ENCODE assay signal across 16 cellular contexts in the genomic region with DNA sequence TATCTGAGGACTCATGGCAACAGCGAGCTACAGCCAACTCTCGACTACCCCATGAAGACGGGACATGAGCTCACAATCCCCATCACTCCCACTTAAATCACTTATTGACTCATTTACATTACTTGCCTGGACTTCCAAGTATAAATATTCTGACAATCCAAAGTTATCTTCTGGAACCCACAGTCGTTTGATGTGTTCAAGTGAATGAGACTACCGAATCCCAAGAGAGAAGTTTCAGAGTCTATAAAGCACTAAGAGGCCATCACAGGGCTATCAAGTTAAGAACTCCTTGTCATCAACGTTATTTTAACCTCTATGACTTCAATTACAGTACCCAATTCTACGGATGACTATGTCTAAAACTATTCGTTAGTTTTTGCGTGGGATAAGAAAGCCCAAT.
"Had no signal": no experiment of that assay in that cellular context is flagged by ENCODE, and none has a peak within 500 bp of the region (broad histone marks: within the 10 kb centered on the region; RNA-seq: fewer than 3 reads in every experiment).

No MANE protein-coding gene starts in this region.

- H3K27ac ChIP-seq: epithelial cell of prostate, gastroesophageal sphincter, lower lobe of right lung, pancreas, transverse colon, vagina had no signal

- H3K4me3 ChIP-seq: gastroesophageal sphincter, heart right ventricle, lower lobe of right lung, pancreas, transverse colon, vagina had no signal

- H3K27ac Mint-ChIP-seq: activated CD4-positive, alpha-beta T cell treated with anti-CD3 and anti-CD28 coated beads, Interleukin-2, amount 10 ng/mL, durations not matched to agents 7 days and 5 days; activated naive CD8-positive, alpha-beta T cell; stimulated activated memory B cell treated with anti-CD40 and anti-IgM and Interleukin-4, amounts not matched to agents 10 μg/mL and 1 μg/mL and 100 μg/mL, for 72 hours had no signal

- DNase-seq: activated CD4-positive, alpha-beta T cell treated with anti-CD3 and anti-CD28 coated beads, Interleukin-2, amount 10 ng/mL, durations not matched to agents 7 days and 5 days; activated CD8-positive, alpha-beta memory T cell treated with anti-CD3 and anti-CD28 coated beads for 24 hours; activated gamma-delta T cell treated with Interleukin-2 at 50 U/mL for 16 hours; amygdala; dermis blood vessel endothelial cell; heart right ventricle; lower lobe of right lung; pancreas; stimulated activated CD4-positive, alpha-beta T cell treated with anti-CD3 and anti-CD28 coated beads, Interleukin-2, amount 100 ng/mL, for 48 hours; transverse colon had no signal

- H3K4me3 Mint-ChIP-seq: activated CD4-positive, alpha-beta T cell treated with anti-CD3 and anti-CD28 coated beads, Interleukin-2, amount 10 ng/mL, durations not matched to agents 7 days and 5 days; activated naive CD8-positive, alpha-beta T cell; brain; stimulated activated memory B cell treated with anti-CD40 and anti-IgM and Interleukin-4, amounts not matched to agents 10 μg/mL and 1 μg/mL and 100 μg/mL, for 72 hours had no signal

- H3K4me1 ChIP-seq: gastroesophageal sphincter, lower lobe of right lung, pancreas, transverse colon, vagina had no signal

- ATAC-seq: gastroesophageal sphincter; lower lobe of right lung; pancreas; stimulated activated memory B cell treated with anti-CD40 and anti-IgM and Interleukin-4, amounts not matched to agents 10 μg/mL and 1 μg/mL and 100 μg/mL, for 72 hours had no signal

- H3K9me3 Mint-ChIP-seq: activated CD4-positive, alpha-beta T cell treated with anti-CD3 and anti-CD28 coated beads, Interleukin-2, amount 10 ng/mL, durations not matched to agents 7 days and 5 days; brain; stimulated activated memory B cell treated with anti-CD40 and anti-IgM and Interleukin-4, amounts not matched to agents 10 μg/mL and 1 μg/mL and 100 μg/mL, for 72 hours had no signal

- H3K27me3 ChIP-seq: gastroesophageal sphincter, heart right ventricle, pancreas, transverse colon, vagina had no signal

- H3K4me1 Mint-ChIP-seq: brain; stimulated activated memory B cell treated with anti-CD40 and anti-IgM and Interleukin-4, amounts not matched to agents 10 μg/mL and 1 μg/mL and 100 μg/mL, for 72 hours had no signal

- H3K9me3 ChIP-seq: gastroesophageal sphincter, heart right ventricle, lower lobe of right lung, pancreas, transverse colon, vagina had no signal

- H3K27me3 Mint-ChIP-seq: activated CD4-positive, alpha-beta T cell treated with anti-CD3 and anti-CD28 coated beads, Interleukin-2, amount 10 ng/mL, durations not matched to agents 7 days and 5 days; activated naive CD8-positive, alpha-beta T cell; brain; stimulated activated memory B cell treated with anti-CD40 and anti-IgM and Interleukin-4, amounts not matched to agents 10 μg/mL and 1 μg/mL and 100 μg/mL, for 72 hours had no signal
